Comparison of ENCODE assay signal across 22 cellular contexts in the genomic region with DNA sequence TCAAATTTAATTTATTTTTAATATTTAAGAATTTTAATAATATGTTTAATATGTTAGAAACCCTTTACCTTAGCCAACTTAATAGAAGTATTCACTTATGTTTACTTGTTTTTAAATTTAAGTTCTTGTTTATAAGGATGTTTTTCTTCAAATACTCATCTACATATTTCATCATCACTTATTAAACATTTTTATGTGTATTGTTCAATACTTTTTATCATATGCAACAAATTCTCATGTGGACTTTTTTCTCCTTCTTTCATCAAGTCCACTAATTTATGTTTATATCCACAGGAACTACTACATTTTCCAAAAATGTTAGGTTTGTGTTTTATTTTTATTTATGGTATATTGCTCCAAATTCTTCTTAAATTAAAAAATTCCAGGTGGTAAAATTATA.
DNase-seq lines count a peak whose midpoint lies in the region; ATAC-seq, FAIRE-seq and TF ChIP-seq lines count a peak whose summit lies in the region.
"Had no signal": no experiment of that assay in that cellular context is flagged by ENCODE, and none has a peak within 500 bp of the region (broad histone marks: within the 10 kb centered on the region; RNA-seq: fewer than 3 reads in every experiment).

No MANE protein-coding gene starts in this region.

- POLR2A ChIA-PET in WTC11 (lab: Charles Lee), result no interaction called here

- H3K36me3 Mint-ChIP-seq in type B pancreatic cell, result no peaks in the 10 kb centered on the region
- H3K36me3 Mint-ChIP-seq in WTC11, result peaks cover 37% of the 10 kb centered on the region
- H3K36me3 Mint-ChIP-seq: CD8-positive, alpha-beta T cell had no signal

- H3K9ac ChIP-seq in kidney (ENCODE audit: low read length in 2 of 2), result no peak overlapping the region
- H3K9ac ChIP-seq: BLaER1 treated with 17β-estradiol and CSF1 and Interleukin-3, amounts not matched to agents 10 nM and 100 nM had no signal

- DNase-seq in kidney, result no peak
- DNase-seq in small intestine, result no peak
- DNase-seq in type B pancreatic cell (ENCODE audit: extremely low spot score, unreplicated experiment), result no peak
- no peak for DNase-seq in WTC11 (ENCODE audit: low spot score)
- DNase-seq: AML-193; Caco-2; Calu3; CD4-positive, alpha-beta T cell; CD8-positive, alpha-beta T cell; DMS79 treated with DMSO at 0.1 percent for 48 hours; GF-D8 had no signal

- H3K4me1 Mint-ChIP-seq in type B pancreatic cell (ENCODE audit: unreplicated experiment) (no peaks in the 10 kb centered on the region), WTC11 (no peaks in the 10 kb centered on the region)
- H3K4me1 Mint-ChIP-seq: B cell had no signal

- intact Hi-C loops in kidney (cut with DNase I), result no loop called here

- H3K27ac Mint-ChIP-seq in type B pancreatic cell, result no peak overlapping the region
- no peak overlapping the region for H3K27ac Mint-ChIP-seq in WTC11
- H3K27ac Mint-ChIP-seq: B cell; CD4-positive, alpha-beta T cell; CD8-positive, alpha-beta T cell had no signal

- H3K27me3 ChIP-seq in small intestine (ENCODE audit: control insufficient read depth in 2 of 2, insufficient read depth in 2 of 2, low read length in 2 of 2), result no peaks in the 10 kb centered on the region
- H3K27me3 ChIP-seq: BLaER1 treated with 17β-estradiol and CSF1 and Interleukin-3, amounts not matched to agents 10 nM and 100 nM had no signal

- H3K27me3 Mint-ChIP-seq in type B pancreatic cell, result no peaks in the 10 kb centered on the region
- 0 out of 2 replicates have a peak, but pooled peaks cover 4% of the 10 kb centered on the region for H3K27me3 Mint-ChIP-seq in WTC11 (ENCODE audit: low read depth)
- H3K27me3 Mint-ChIP-seq: B cell; CD4-positive, alpha-beta T cell had no signal

- no peaks in the 10 kb centered on the region for H3K9me3 Mint-ChIP-seq in type B pancreatic cell
- H3K9me3 Mint-ChIP-seq in WTC11, result peaks cover 68% of the 10 kb centered on the region

- H3K9me3 ChIP-seq in kidney (ENCODE audit: control insufficient read depth in 1 of 2, low read length in 2 of 2) (no peaks in the 10 kb centered on the region), small intestine (ENCODE audit: control insufficient read depth, low read depth) (no peaks in the 10 kb centered on the region)
- H3K9me3 ChIP-seq: A549; BLaER1 treated with 17β-estradiol and CSF1 and Interleukin-3, amounts not matched to agents 10 nM and 100 nM; Caco-2 had no signal

- H3K4me3 Mint-ChIP-seq in type B pancreatic cell (no peak overlapping the region), WTC11 (no peak overlapping the region)
- H3K4me3 Mint-ChIP-seq: B cell; CD4-positive, alpha-beta T cell; CD8-positive, alpha-beta T cell had no signal

- H3K4me1 ChIP-seq in kidney (ENCODE audit: control insufficient read depth in 1 of 2, insufficient read depth in 1 of 2, low read depth in 1 of 2, low read length in 2 of 2), result no peaks in the 10 kb centered on the region
- H3K4me1 ChIP-seq in small intestine (ENCODE audit: control insufficient read depth in 2 of 2, insufficient read depth in 1 of 2, low read depth in 1 of 2, low read length in 1 of 2), result no peaks in the 10 kb centered on the region
- H3K4me1 ChIP-seq: A549; BLaER1 treated with 17β-estradiol and CSF1 and Interleukin-3, amounts not matched to agents 10 nM and 100 nM; Caco-2 had no signal

- H3K36me3 ChIP-seq in kidney (ENCODE audit: control insufficient read depth in 1 of 2, insufficient read depth in 2 of 2, low read length in 2 of 2) (no peaks in the 10 kb centered on the region), small intestine (ENCODE audit: control insufficient read depth in 2 of 2, insufficient read depth in 2 of 2, low read length in 2 of 2) (no peaks in the 10 kb centered on the region)
- H3K36me3 ChIP-seq: BLaER1 treated with 17β-estradiol and CSF1 and Interleukin-3, amounts not matched to agents 10 nM and 100 nM had no signal

- no peak for ATAC-seq in HG02973 (IDR thresholded peaks at IDR 0.05; ENCODE audit: unreplicated experiment)
- ATAC-seq in WTC11, result no peak
- ATAC-seq: A549; CD8-positive, alpha-beta T cell had no signal

- H3K27ac ChIP-seq in kidney (ENCODE audit: low read depth in 2 of 2, low read length in 2 of 2), result no peak overlapping the region
- no peak overlapping the region for H3K27ac ChIP-seq in small intestine (ENCODE audit: low read depth in 1 of 2, low read length in 1 of 2)
- H3K27ac ChIP-seq: 22Rv1; A549; BLaER1 treated with 17β-estradiol and CSF1 and Interleukin-3, amounts not matched to agents 10 nM and 100 nM; C4-2B had no signal

- FAIRE-seq in TTC549 (lab: Jason Lieb, UNC), result peak; percentile 13
- FAIRE-seq in endometrium (lab: Jason Lieb, UNC), result peak; percentile 80
- peak; percentile 72 for FAIRE-seq in kidney (lab: Jason Lieb, UNC)
- FAIRE-seq in small intestine (lab: Jason Lieb, UNC), result peak; percentile 10
- FAIRE-seq: A549, D721Med, GM12891, GM19239 had no signal

- H3K4me3 ChIP-seq in kidney (ENCODE audit: low read length in 2 of 2) (no peak overlapping the region), small intestine (ENCODE audit: low read depth in 1 of 2, low read length in 2 of 2) (no peak overlapping the region)
- H3K4me3 ChIP-seq: A549; BLaER1 treated with 17β-estradiol and CSF1 and Interleukin-3, amounts not matched to agents 10 nM and 100 nM had no signal

- no peak for TF ChIP-seq CTCF in kidney (IDR thresholded peaks at IDR 0.05; ENCODE audit: borderline replicate concordance, extremely low read depth, insufficient read depth)
- no peak for TF ChIP-seq CTCF in type B pancreatic cell (conservative IDR thresholded peaks at IDR 0.05)
- TF ChIP-seq CTCF in WTC11 (IDR thresholded peaks at IDR 0.05), result no peak

- CTCF ChIA-PET in WTC11 (lab: Charles Lee), result no interaction called here

TF ChIP-seq in WTC11, 78 proteins besides CTCF, POLR2A, EP300 and RAD21:
- TF ChIP-seq, protein P1, sequence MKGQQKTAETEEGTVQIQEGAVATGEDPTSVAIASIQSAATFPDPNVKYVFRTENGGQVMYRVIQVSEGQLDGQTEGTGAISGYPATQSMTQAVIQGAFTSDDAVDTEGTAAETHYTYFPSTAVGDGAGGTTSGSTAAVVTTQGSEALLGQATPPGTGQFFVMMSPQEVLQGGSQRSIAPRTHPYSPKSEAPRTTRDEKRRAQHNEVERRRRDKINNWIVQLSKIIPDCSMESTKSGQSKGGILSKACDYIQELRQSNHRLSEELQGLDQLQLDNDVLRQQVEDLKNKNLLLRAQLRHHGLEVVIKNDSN (CRISPR knock-in tag; IDR thresholded peaks at IDR 0.05), result no peak
TF ChIP-seq in WTC11: peak in this region for 0.
